Comparison of ENCODE assay signal across 8 cellular contexts in the genomic region with DNA sequence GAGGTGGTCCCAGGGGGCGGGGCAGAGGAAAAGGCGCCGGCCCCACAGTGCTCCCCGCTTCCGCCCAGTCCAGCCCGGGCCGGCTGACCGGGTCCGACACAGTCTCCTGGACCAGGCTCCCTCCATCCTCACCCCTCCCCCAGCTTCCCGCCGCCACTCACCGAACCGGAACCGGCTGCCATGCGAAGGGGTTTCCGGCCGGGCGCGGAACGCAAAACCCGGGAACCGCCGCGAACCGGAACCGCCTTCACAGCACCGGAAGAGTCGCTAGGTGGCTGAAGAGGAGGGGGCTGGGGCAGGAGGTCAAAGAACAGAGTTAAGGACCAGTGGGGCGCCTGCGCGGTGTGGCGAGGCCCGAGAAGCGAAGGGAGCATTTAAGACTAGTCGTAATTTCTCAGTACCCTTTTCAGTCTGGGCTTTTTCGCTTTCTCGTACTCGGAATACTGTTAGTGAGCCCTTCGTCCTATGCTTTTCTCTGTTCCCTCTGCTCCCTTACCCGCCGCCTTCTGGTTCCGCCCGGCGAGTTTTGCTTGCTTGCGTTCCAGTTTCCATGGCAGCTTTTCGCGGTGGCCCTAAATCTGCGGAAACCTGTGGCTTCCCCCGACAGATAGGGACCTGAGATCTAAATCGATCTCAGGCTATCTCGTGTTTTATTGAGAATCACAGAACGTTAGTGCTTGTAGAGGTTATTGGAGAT. TPM values are rescaled to one million over a fixed set of nuclear protein-coding genes. Genes with fewer than 3 reads are reported as not detected.
DNase-seq lines count a peak whose midpoint lies in the region; ATAC-seq, FAIRE-seq and TF ChIP-seq lines count a peak whose summit lies in the region.

SENP1 (minus strand) TSS at position 213 of the 697 bp plus-strand sequence. CDS start 4,607 bp downstream, outside the sequence.

- H3K27me3 Mint-ChIP-seq in dendritic cell treated with granulocyte-macrophage colony-stimulating factor and Interleukin-4, amounts not matched to agents 40 ng/mL and 50 ng/mL, for 4 days = peaks cover 14% of the 10 kb centered on the region

- DNase-seq in NCI-H774 (lab: John Stamatoyannopoulos, UW) = peak; percentile 91
- DNase-seq in activated CD4-positive, alpha-beta T cell treated with anti-CD3 and anti-CD28 coated beads, Interleukin-2, amount 50 U/mL, for 4 hours = peak; percentile 86 to 87
- DNase-seq in HepG2 (ENCODE audit: low spot score) = peak; percentile 80
- DNase-seq in stimulated activated CD4-positive, alpha-beta T cell treated with anti-CD3 and anti-CD28 coated beads, Interleukin-4, amount 100 ng/mL, for 1 hour = peak; percentile 90

- peaks cover 31% of the 10 kb centered on the region for H3K79me2 ChIP-seq in HepG2 (ENCODE audit: insufficient read depth, low read length)

- H3K9me3 ChIP-seq in BLaER1 treated with 17β-estradiol and CSF1 and Interleukin-3, amounts not matched to agents 10 nM and 100 nM (replicated peaks in 1 of 11) = no peaks in the 10 kb centered on the region
- no peaks in the 10 kb centered on the region for H3K9me3 ChIP-seq in HepG2 (ENCODE audit: low read length)

- peak; percentile 40; the same call in 1 of the 2 replicates for TF ChIP-seq RAD21 in HepG2 (CRISPR knock-in tag; IDR thresholded peaks at IDR 0.05)

- H3K36me3 Mint-ChIP-seq in dendritic cell treated with granulocyte-macrophage colony-stimulating factor and Interleukin-4, amounts not matched to agents 40 ng/mL and 50 ng/mL, for 4 days (ENCODE audit: low read depth) = peaks cover 13% of the 10 kb centered on the region

- TF ChIP-seq EP300 in HepG2 (IDR thresholded peaks at IDR 0.05; ENCODE audit: low read depth in 2 of 2, low read length in 2 of 2) (0 out of 4 replicates have a peak, but pooled peaks of 1 of the 2 experiments have one; percentile 19), HepG2 (CRISPR knock-in tag; IDR thresholded peaks at IDR 0.05; ENCODE audit: borderline replicate concordance) (no peak)

- intact Hi-C loops in dendritic cell treated with granulocyte-macrophage colony-stimulating factor and Interleukin-4, amounts not matched to agents 40 ng/mL and 50 ng/mL, for 4 days (cut with micrococcal nuclease) = loop anchor here (1.0 to 10.0 kb wide), 2 partner anchors 51 to 609 kb away; partner anchors contain the start of genes ASB8 and CCNT1
- intact Hi-C loops in HepG2 (cut with micrococcal nuclease; ENCODE audit: unreplicated experiment) = loop anchor here (1.0 to 10.0 kb wide), 2 partner anchors 51 to 101 kb away; partner anchors contain the start of genes ASB8 and COL2A1

- TSS peak; percentile 91 for BruUV-seq in HepG2 (replicated peaks; lab: Mats Ljungman, UMichigan)

- peak within 1 kb of the TSS; percentile 98 for H3K27ac Mint-ChIP-seq in dendritic cell treated with granulocyte-macrophage colony-stimulating factor and Interleukin-4, amounts not matched to agents 40 ng/mL and 50 ng/mL, for 4 days

- peak; percentile 67 for ATAC-seq in GM19372 (IDR thresholded peaks at IDR 0.05; ENCODE audit: low read depth, unreplicated experiment)
- peak; percentile 69 for ATAC-seq in HG03521 (IDR thresholded peaks at IDR 0.05; ENCODE audit: unreplicated experiment)
- ATAC-seq in HepG2 = peak; percentile 93

- TF ChIP-seq CTCF in HepG2 (CRISPR knock-in tag; IDR thresholded peaks at IDR 0.05) = peak; percentile 46

- no peak for FAIRE-seq in HepG2 (lab: Jason Lieb, UNC)

- H3K4me1 Mint-ChIP-seq in dendritic cell treated with granulocyte-macrophage colony-stimulating factor and Interleukin-4, amounts not matched to agents 40 ng/mL and 50 ng/mL, for 4 days (ENCODE audit: low read depth) = peaks cover 25% of the 10 kb centered on the region

- peak within 1 kb of the TSS; percentile 82 to 98 (median 90) for H3K4me2 ChIP-seq in BLaER1 treated with 17β-estradiol and CSF1 and Interleukin-3, amounts not matched to agents 10 nM and 100 nM
- H3K4me2 ChIP-seq in HepG2 (ENCODE audit: low read depth, low read length) = peak within 1 kb of the TSS; percentile 94

- H3K27me3 ChIP-seq in BLaER1 treated with 17β-estradiol and CSF1 and Interleukin-3, amounts not matched to agents 10 nM and 100 nM = no peaks in the 10 kb centered on the region
- no peaks in the 10 kb centered on the region; a peak in 1 of 5 replicates for H3K27me3 ChIP-seq in HepG2 (ENCODE audit: control insufficient read depth in 1 of 2, insufficient read depth in 2 of 2, low read length in 2 of 2)

- H3K9ac ChIP-seq in BLaER1 treated with 17β-estradiol and CSF1 and Interleukin-3, amounts not matched to agents 10 nM and 100 nM = peak within 1 kb of the TSS; percentile 87 to 98 (median 94)
- peak within 1 kb of the TSS; percentile 96 for H3K9ac ChIP-seq in HepG2 (ENCODE audit: insufficient read depth, low read depth, low read length)

- H3K9me3 Mint-ChIP-seq in dendritic cell treated with granulocyte-macrophage colony-stimulating factor and Interleukin-4, amounts not matched to agents 40 ng/mL and 50 ng/mL, for 4 days = no peaks in the 10 kb centered on the region

- peak within 1 kb of the TSS; percentile 71 to 96 (median 89) for H3K4me3 ChIP-seq in BLaER1 treated with 17β-estradiol and CSF1 and Interleukin-3, amounts not matched to agents 10 nM and 100 nM
- H3K4me3 ChIP-seq in HepG2 (replicated peaks in 1 of 3; ENCODE audit: insufficient read depth in 1 of 3, low read depth in 2 of 3, low read length in 3 of 3) = peak within 1 kb of the TSS; percentile 85 to 95 (median 89)

- H3K27ac ChIP-seq in BLaER1 treated with 17β-estradiol and CSF1 and Interleukin-3, amounts not matched to agents 10 nM and 100 nM = peak within 1 kb of the TSS; percentile 94 to 99 (median 98)
- H3K27ac ChIP-seq in HepG2 (ENCODE audit: extremely low read length, insufficient read depth, low read length) = peak within 1 kb of the TSS; percentile 99

- CTCF ChIA-PET in HepG2 (lab: Yijun Ruan, JAX; ENCODE audit: low intra/inter-chr PET ratio, low total read pairs) = no interaction called here

- H3K4me3 Mint-ChIP-seq in dendritic cell treated with granulocyte-macrophage colony-stimulating factor and Interleukin-4, amounts not matched to agents 40 ng/mL and 50 ng/mL, for 4 days = peak within 1 kb of the TSS; percentile 89

- peaks cover 0 to 12% (median 0%) of the 10 kb centered on the region in 11 experiments; a peak in 1 of 22 replicates for H4K20me1 ChIP-seq in BLaER1 treated with 17β-estradiol and CSF1 and Interleukin-3, amounts not matched to agents 10 nM and 100 nM
- H4K20me1 ChIP-seq in HepG2 (ENCODE audit: insufficient read depth, low read length) = no peaks in the 10 kb centered on the region

- TF ChIP-seq POLR2A in HepG2 (IDR thresholded peaks at IDR 0.05; ENCODE audit: insufficient read depth in 1 of 2, low read depth in 2 of 2, low read length in 2 of 2) = peak; percentile 61 to 79

- in situ Hi-C loops in HepG2 (cut with HindIII; ENCODE audit: extremely low pct_ligation_motif_present, low pct_unique_long_range_greater_than_20kb) = no loop called here

- peak within 1 kb of the TSS; percentile 97 for H2AFZ ChIP-seq in HepG2 (ENCODE audit: low read length)

- POLR2A ChIA-PET in HepG2 (lab: Yijun Ruan, JAX) = interaction anchor here (1.3 to 3.7 kb wide), 2 partner anchors 47 to 51 kb away, joined by 3 to 37 read pairs; partner anchors contain the start of gene ASB8

- WGBS in HepG2 (ENCODE audit: low lambda C conversion rate) = under 1% methylated on average over 25 of the region's 52 CpGs

- peaks cover 32 to 56% (median 44%) of the 10 kb centered on the region in 10 experiments for H3K4me1 ChIP-seq in BLaER1 treated with 17β-estradiol and CSF1 and Interleukin-3, amounts not matched to agents 10 nM and 100 nM
- H3K4me1 ChIP-seq in HepG2 (ENCODE audit: insufficient read depth, low read length) = peaks cover 25% of the 10 kb centered on the region

- H3K36me3 ChIP-seq in BLaER1 treated with 17β-estradiol and CSF1 and Interleukin-3, amounts not matched to agents 10 nM and 100 nM = peaks cover 0 to 13% (median 1%) of the 10 kb centered on the region in 11 experiments; a peak in 5 of 22 replicates
- H3K36me3 ChIP-seq in HepG2 (replicated peaks in 1 of 2; ENCODE audit: control insufficient read depth in 1 of 2, insufficient read depth in 2 of 2, low read length in 2 of 2) = no peaks in the 10 kb centered on the region

TF ChIP-seq in HepG2, 621 proteins besides CTCF, POLR2A, EP300 and RAD21 (continues in another document):
- peak; percentile 94 for TF ChIP-seq ZNF891 (CRISPR knock-in tag; IDR thresholded peaks at IDR 0.05)
- TF ChIP-seq ZNF781 (CRISPR knock-in tag; IDR thresholded peaks at IDR 0.05; ENCODE audit: borderline replicate concordance, not compliant biosample characterization) = peak; percentile 68
- TF ChIP-seq, protein P1, sequence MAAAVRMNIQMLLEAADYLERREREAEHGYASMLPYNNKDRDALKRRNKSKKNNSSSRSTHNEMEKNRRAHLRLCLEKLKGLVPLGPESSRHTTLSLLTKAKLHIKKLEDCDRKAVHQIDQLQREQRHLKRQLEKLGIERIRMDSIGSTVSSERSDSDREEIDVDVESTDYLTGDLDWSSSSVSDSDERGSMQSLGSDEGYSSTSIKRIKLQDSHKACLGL (CRISPR knock-in tag; IDR thresholded peaks at IDR 0.05) = peak; percentile 76
- TF ChIP-seq FIP1L1 (IDR thresholded peaks at IDR 0.05; ENCODE audit: borderline replicate concordance, insufficient read depth, low read depth, low read length) = no peak

RNA-seq across cellular contexts. Expression of gene SENP1, which starts in this region (rescaled TPM):
- 20.2 and 25.3 TPM in 2 replicates for total RNA-seq in HepG2 (2016; rRNA removed; fragmentation: Illumina TruSeq; extraction: Trizol)
- total RNA-seq in HepG2 (2016; cell fraction: cytosol; rRNA removed; fragmentation: Illumina TruSeq; extraction: Trizol; ENCODE audit: low read depth) = 13.5 and 17.7 TPM in 2 replicates
- total RNA-seq in HepG2 (2016; cell fraction: insoluble cytoplasmic fraction; rRNA removed; fragmentation: Illumina TruSeq; extraction: Trizol) = 18.9 and 26.5 TPM in 2 replicates
- 20.1 and 21.6 TPM in 2 replicates for total RNA-seq in HepG2 (2016; cell fraction: membrane; rRNA removed; fragmentation: Illumina TruSeq; extraction: Trizol)
- 17.7 and 21.1 TPM in 2 replicates for total RNA-seq in HepG2 (2016; cell fraction: nucleus; rRNA removed; fragmentation: Illumina TruSeq; extraction: Trizol)
- 9.6 and 14.0 TPM in 2 replicates for polyA plus RNA-seq in HepG2 (2011; rRNA removed)
- polyA plus RNA-seq in HepG2 (2011; cell fraction: cytosol; rRNA removed) = 4.4 and 6.7 TPM in 2 replicates
- 4.4 and 4.5 TPM in 2 replicates for polyA plus RNA-seq in HepG2 (2011; cell fraction: nucleus; rRNA removed)
- polyA plus RNA-seq in HepG2 (2012) = 4.5 and 6.5 TPM in 2 replicates
- 1.7 and 1.8 TPM in 2 replicates for polyA plus RNA-seq in HepG2 (2016; cell fraction: cytosol; fragmentation: Illumina TruSeq; extraction: Trizol; ENCODE audit: low read depth)
- polyA plus RNA-seq in HepG2 (2016; cell fraction: insoluble cytoplasmic fraction; fragmentation: Illumina TruSeq; extraction: Trizol; ENCODE audit: low read depth) = 20.0 and 22.8 TPM in 2 replicates
- polyA plus RNA-seq in HepG2 (2016; cell fraction: membrane; fragmentation: Illumina TruSeq; extraction: Trizol; ENCODE audit: low read depth) = 7.5 and 7.8 TPM in 2 replicates
- 15.1 and 16.2 TPM in 2 replicates for polyA plus RNA-seq in HepG2 (2016; cell fraction: nucleus; fragmentation: Illumina TruSeq; extraction: Trizol; ENCODE audit: insufficient read depth, low read depth)
- 8.9 and 48.8 TPM in 2 replicates for polyA minus RNA-seq in HepG2 (2011; rRNA and poly(A)+ RNA removed; ENCODE audit: low replicate concordance)
- polyA minus RNA-seq in HepG2 (2011; cell fraction: cytosol; rRNA and poly(A)+ RNA removed) = 10.4 and 11.8 TPM in 2 replicates
- 31.7 and 39.7 TPM in 2 replicates for polyA minus RNA-seq in HepG2 (2011; cell fraction: nucleus; rRNA and poly(A)+ RNA removed)

Comparison
In these comparisons a context has a peak if more than half of its experiments do, and no peak if none do; other contexts are left out.
1. Peak in every context shown above with its lines: DNase-seq, ATAC-seq, H3K4me3 ChIP-seq and H3K27ac ChIP-seq.